Comparison of ENCODE assay signal across 9 cellular contexts in genomic region chr6:31180500-31180899, GRCh38.
DNase-seq lines count a peak whose midpoint lies in the region; ATAC-seq and TF ChIP-seq lines count a peak whose summit lies in the region.
"Had no signal": no experiment of that assay in that cellular context is flagged by ENCODE, and none has a peak within 500 bp of the region (broad histone marks: within the 10 kb centered on the region; RNA-seq: fewer than 3 reads in every experiment).

No MANE protein-coding gene starts in this region.

- CTCF ChIA-PET in HEK293T (lab: Yijun Ruan, JAX) = no interaction called here

- POLR2A ChIA-PET in HEK293T (lab: Yijun Ruan, JAX) = no interaction called here

- TF ChIP-seq CTCF in fibroblast of mammary gland (conservative IDR thresholded peaks at IDR 0.05; ENCODE audit: control insufficient read depth, insufficient read depth, low read depth, low read length) = no peak

- peak overlapping the region; percentile 40 for H3K4me3 ChIP-seq in fibroblast of mammary gland (ENCODE audit: control insufficient read depth, low read depth, low read length)
- H3K4me3 ChIP-seq: SJSA1 had no signal

- no peak for ATAC-seq in GM19023 (IDR thresholded peaks at IDR 0.05; ENCODE audit: unreplicated experiment)
- ATAC-seq in HG02840 (IDR thresholded peaks at IDR 0.05; ENCODE audit: low FRiP score, unreplicated experiment) = no peak
- no peak for ATAC-seq in GM21423 (IDR thresholded peaks at IDR 0.05; ENCODE audit: unreplicated experiment)

- DNase-seq in HEK293T (ENCODE audit: extremely low spot score) = peak; percentile 28
- DNase-seq in activated CD8-positive, alpha-beta memory T cell treated with anti-CD3 and anti-CD28 coated beads, Interleukin-2, amount 50 U/mL, for 48 hours = peak; percentile 66
- peak; percentile 81 for DNase-seq in fibroblast of mammary gland (ENCODE audit: low read depth)
- DNase-seq in retina = peak; percentile 37
- DNase-seq in NCI-H1417 treated with DMSO at 0.1 percent for 48 hours (lab: John Stamatoyannopoulos, UW) = no peak

TF ChIP-seq in HEK293T, 16 proteins besides CTCF, POLR2A, EP300 and RAD21:
- no peak for TF ChIP-seq L3MBTL2 (conservative IDR thresholded peaks at IDR 0.05)
- TF ChIP-seq HDGF (IDR thresholded peaks at IDR 0.05; ENCODE audit: borderline replicate concordance) = no peak
- TF ChIP-seq CTBP1 (IDR thresholded peaks at IDR 0.05; ENCODE audit: borderline replicate concordance) = no peak
- TF ChIP-seq NFRKB (IDR thresholded peaks at IDR 0.05) = no peak
- no peak for TF ChIP-seq FOXA1 (IDR thresholded peaks at IDR 0.05)
- TF ChIP-seq ZNF384 (IDR thresholded peaks at IDR 0.05) = no peak
- TF ChIP-seq FOXM1 (IDR thresholded peaks at IDR 0.05; ENCODE audit: borderline replicate concordance) = no peak
- TF ChIP-seq LEF1 (IDR thresholded peaks at IDR 0.05; ENCODE audit: borderline replicate concordance) = no peak
